ENCODE assay signal across 17 cellular contexts in genomic region chr6:106528521-106528920, GRCh38.
DNase-seq lines count a peak whose midpoint lies in the region; ATAC-seq and TF ChIP-seq lines count a peak whose summit lies in the region.
"Had no signal": no experiment of that assay in that cellular context is flagged by ENCODE, and none has a peak within 500 bp of the region (broad histone marks: within the 10 kb centered on the region; RNA-seq: fewer than 3 reads in every experiment).

No MANE protein-coding gene starts in this region.

- H3K4me3 ChIP-seq in esophagus (ENCODE audit: low read depth in 1 of 2, low read length in 2 of 2), result no peak overlapping the region
- H3K4me3 ChIP-seq in endodermal cell (ENCODE audit: low read length), result no peak overlapping the region
- H3K4me3 ChIP-seq in effector memory CD4-positive, alpha-beta T cell (ENCODE audit: insufficient read depth, low read depth, low read length, poor library complexity, severe bottlenecking), result no peak overlapping the region
- H3K4me3 ChIP-seq: body of pancreas, left ventricle myocardium inferior, stomach, vagina had no signal

- no peak overlapping the region for H3K9ac ChIP-seq in endodermal cell (ENCODE audit: extremely low read depth, low read length, poor library complexity, severe bottlenecking)

- H3K4me3 Mint-ChIP-seq in stimulated activated naive CD8-positive, alpha-beta T cell treated with anti-CD3 and anti-CD28 coated beads, Interleukin-15, Interleukin-2, amounts not matched to agents 100 ng/mL and 50 ng/mL, for 24 hours, result peak overlapping the region; percentile 38
- peak overlapping the region in 1 of 2 donors; percentile 2 for H3K4me3 Mint-ChIP-seq in stimulated activated naive CD8-positive, alpha-beta T cell treated with anti-CD3 and anti-CD28 coated beads, Interleukin-15, amount 100 ng/mL, for 72 hours
- H3K4me3 Mint-ChIP-seq in WTC11 (no peak overlapping the region), endodermal cell (no peak overlapping the region)
- H3K4me3 Mint-ChIP-seq: T-helper 1 cell treated with Interleukin-12 subunit alpha and Interleukin-12 subunit beta and Interleukin-4 antibody, amounts not matched to agents 30 μg/mL and 1 μg/mL, for 36 hours had no signal

- no peaks in the 10 kb centered on the region for H3K27me3 Mint-ChIP-seq in stimulated activated naive CD8-positive, alpha-beta T cell treated with anti-CD3 and anti-CD28 coated beads, Interleukin-15, Interleukin-2, amounts not matched to agents 100 ng/mL and 50 ng/mL, for 24 hours
- H3K27me3 Mint-ChIP-seq in stimulated activated naive CD8-positive, alpha-beta T cell treated with anti-CD3 and anti-CD28 coated beads, Interleukin-15, amount 100 ng/mL, for 72 hours, result no peaks in the 10 kb centered on the region
- H3K27me3 Mint-ChIP-seq in WTC11 (ENCODE audit: low read depth) (no peaks in the 10 kb centered on the region), endodermal cell (ENCODE audit: insufficient read depth) (no peaks in the 10 kb centered on the region)
- H3K27me3 Mint-ChIP-seq: IgD-negative memory B cell had no signal

- H3K9me3 Mint-ChIP-seq in stimulated activated naive CD8-positive, alpha-beta T cell treated with anti-CD3 and anti-CD28 coated beads, Interleukin-15, Interleukin-2, amounts not matched to agents 100 ng/mL and 50 ng/mL, for 24 hours, result no peaks in the 10 kb centered on the region
- H3K9me3 Mint-ChIP-seq in stimulated activated naive CD8-positive, alpha-beta T cell treated with anti-CD3 and anti-CD28 coated beads, Interleukin-15, amount 100 ng/mL, for 72 hours, result no peaks in the 10 kb centered on the region
- H3K9me3 Mint-ChIP-seq in WTC11, result no peaks in the 10 kb centered on the region
- H3K9me3 Mint-ChIP-seq in endodermal cell, result no peaks in the 10 kb centered on the region
- H3K9me3 Mint-ChIP-seq: IgD-negative memory B cell; T-helper 1 cell treated with Interleukin-12 subunit alpha and Interleukin-12 subunit beta and Interleukin-4 antibody, amounts not matched to agents 30 μg/mL and 1 μg/mL, for 36 hours had no signal

- H3K27ac Mint-ChIP-seq in stimulated activated naive CD8-positive, alpha-beta T cell treated with anti-CD3 and anti-CD28 coated beads, Interleukin-15, Interleukin-2, amounts not matched to agents 100 ng/mL and 50 ng/mL, for 24 hours, result peak overlapping the region; percentile 95
- no peak overlapping the region for H3K27ac Mint-ChIP-seq in stimulated activated naive CD8-positive, alpha-beta T cell treated with anti-CD3 and anti-CD28 coated beads, Interleukin-15, amount 100 ng/mL, for 72 hours
- H3K27ac Mint-ChIP-seq in WTC11, result peak overlapping the region; percentile 71; the same call in 1 of the 2 replicates
- no peak overlapping the region for H3K27ac Mint-ChIP-seq in endodermal cell
- H3K27ac Mint-ChIP-seq: T-helper 1 cell treated with Interleukin-12 subunit alpha and Interleukin-12 subunit beta and Interleukin-4 antibody, amounts not matched to agents 30 μg/mL and 1 μg/mL, for 36 hours had no signal

- H3K4me1 Mint-ChIP-seq in stimulated activated naive CD8-positive, alpha-beta T cell treated with anti-CD3 and anti-CD28 coated beads, Interleukin-15, Interleukin-2, amounts not matched to agents 100 ng/mL and 50 ng/mL, for 24 hours (ENCODE audit: low read depth), result peaks cover 87% of the 10 kb centered on the region
- peaks cover 73% of the 10 kb centered on the region for H3K4me1 Mint-ChIP-seq in stimulated activated naive CD8-positive, alpha-beta T cell treated with anti-CD3 and anti-CD28 coated beads, Interleukin-15, amount 100 ng/mL, for 72 hours
- peaks cover 13% of the 10 kb centered on the region for H3K4me1 Mint-ChIP-seq in WTC11
- H3K4me1 Mint-ChIP-seq in endodermal cell, result no peaks in the 10 kb centered on the region

- CTCF ChIA-PET in WTC11 (lab: Charles Lee), result no interaction called here

- no peak for ATAC-seq in stimulated activated naive CD8-positive, alpha-beta T cell treated with anti-CD3 and anti-CD28 coated beads, Interleukin-15, amount 100 ng/mL, for 72 hours
- no peak for ATAC-seq in WTC11
- ATAC-seq: body of pancreas had no signal

- DNase-seq in stimulated activated naive CD8-positive, alpha-beta T cell treated with anti-CD3 and anti-CD28 coated beads, Interleukin-15, amount 100 ng/mL, for 72 hours, result no peak
- no peak for DNase-seq in WTC11 (ENCODE audit: low spot score)
- no peak for DNase-seq in GM19238 (ENCODE audit: insufficient read length, low spot score)
- DNase-seq in endodermal cell, result no peak
- no peak for DNase-seq in stimulated activated CD4-positive, alpha-beta T cell treated with anti-CD3 and anti-CD28 coated beads, Interleukin-1b, Interleukin-23, amount 100 ng/mL, for 48 hours
- DNase-seq in effector memory CD4-positive, alpha-beta T cell, result no peak
- DNase-seq: activated CD4-positive, alpha-beta T cell treated with anti-CD3 and anti-CD28 coated beads for 1 hour; AML-193; body of pancreas; left ventricle myocardium inferior; NCI-H748 treated with DMSO at 0.1 percent for 48 hours; stomach had no signal

- H3K27me3 ChIP-seq in esophagus (ENCODE audit: control insufficient read depth in 1 of 2, insufficient read depth in 2 of 2, low read length in 2 of 2) (no peaks in the 10 kb centered on the region), endodermal cell (ENCODE audit: control insufficient read depth, insufficient read depth, low read length, poor library complexity, severe bottlenecking) (no peaks in the 10 kb centered on the region)
- H3K27me3 ChIP-seq in effector memory CD4-positive, alpha-beta T cell (replicated peaks; ENCODE audit: control insufficient read depth, insufficient read depth, low read length, poor library complexity, severe bottlenecking), result no peaks in the 10 kb centered on the region
- H3K27me3 ChIP-seq: body of pancreas, stomach, vagina had no signal

- H3K4me1 ChIP-seq in esophagus (ENCODE audit: control insufficient read depth in 2 of 2, insufficient read depth in 2 of 2, low read length in 1 of 2), result no peaks in the 10 kb centered on the region
- no peaks in the 10 kb centered on the region for H3K4me1 ChIP-seq in endodermal cell (ENCODE audit: control insufficient read depth, insufficient read depth, low read length)
- H3K4me1 ChIP-seq in effector memory CD4-positive, alpha-beta T cell (ENCODE audit: control insufficient read depth, insufficient read depth, low read length, poor library complexity, severe bottlenecking), result peaks cover 8% of the 10 kb centered on the region
- H3K4me1 ChIP-seq: left ventricle myocardium inferior had no signal

- H3K27ac ChIP-seq in esophagus (ENCODE audit: low read depth in 2 of 2, low read length in 1 of 2) (peak overlapping the region; percentile 39 to 49), endodermal cell (ENCODE audit: low read depth, low read length) (no peak overlapping the region)
- no peak overlapping the region for H3K27ac ChIP-seq in effector memory CD4-positive, alpha-beta T cell (ENCODE audit: insufficient read depth, low read length, poor library complexity, severe bottlenecking)
- H3K27ac ChIP-seq: body of pancreas, left ventricle myocardium inferior, stomach, vagina had no signal

- peaks cover 65% of the 10 kb centered on the region for H3K36me3 Mint-ChIP-seq in stimulated activated naive CD8-positive, alpha-beta T cell treated with anti-CD3 and anti-CD28 coated beads, Interleukin-15, Interleukin-2, amounts not matched to agents 100 ng/mL and 50 ng/mL, for 24 hours (ENCODE audit: low read depth)
- H3K36me3 Mint-ChIP-seq in WTC11 (no peaks in the 10 kb centered on the region), endodermal cell (ENCODE audit: low read depth) (no peaks in the 10 kb centered on the region)

- POLR2A ChIA-PET in WTC11 (lab: Charles Lee), result no interaction called here

- peaks cover 3 to 9% of the 10 kb centered on the region in 2 donors for H3K36me3 ChIP-seq in esophagus (ENCODE audit: control insufficient read depth in 2 of 2, insufficient read depth in 2 of 2, low read length in 1 of 2)
- no peaks in the 10 kb centered on the region for H3K36me3 ChIP-seq in endodermal cell (ENCODE audit: control insufficient read depth, insufficient read depth, low read length)
- H3K36me3 ChIP-seq in effector memory CD4-positive, alpha-beta T cell (ENCODE audit: control insufficient read depth, insufficient read depth, low read length), result peaks cover 43% of the 10 kb centered on the region
- H3K36me3 ChIP-seq: left ventricle myocardium inferior, vagina had no signal

- TF ChIP-seq CTCF in WTC11 (IDR thresholded peaks at IDR 0.05), result no peak
- TF ChIP-seq CTCF in endodermal cell (conservative IDR thresholded peaks at IDR 0.05), result no peak

- H3K9me3 ChIP-seq in esophagus (ENCODE audit: control insufficient read depth in 2 of 2, insufficient read depth in 1 of 2, low read depth in 1 of 2, low read length in 1 of 2), result no peaks in the 10 kb centered on the region
- no peaks in the 10 kb centered on the region for H3K9me3 ChIP-seq in endodermal cell (ENCODE audit: control insufficient read depth, low read length)
- no peaks in the 10 kb centered on the region for H3K9me3 ChIP-seq in effector memory CD4-positive, alpha-beta T cell (ENCODE audit: control insufficient read depth, low read length)
- H3K9me3 ChIP-seq: body of pancreas, left ventricle myocardium inferior, stomach, vagina had no signal

- 73 to 76% methylated on average over 2 of the region's 2 CpGs for WGBS in esophagus, 2 donors
- 64% methylated on average over 1 of the region's 2 CpGs; no CpG with 5 or more reads in 1 of the 2 experiments for WGBS in endodermal cell (ENCODE audit: insufficient coverage in 1 of 2, insufficient read length in 1 of 2), 2 experiments

TF ChIP-seq in WTC11, 78 proteins besides CTCF, POLR2A, EP300 and RAD21:
- TF ChIP-seq NR3C1 (CRISPR knock-in tag; conservative IDR thresholded peaks at IDR 0.05; ENCODE audit: low read depth) (no peak), NFATC4 (CRISPR knock-in tag; IDR thresholded peaks at IDR 0.05) (no peak), IRF1 (CRISPR knock-in tag; IDR thresholded peaks at IDR 0.05) (no peak), CREB1 (CRISPR knock-in tag; IDR thresholded peaks at IDR 0.05) (no peak), CDX4 (CRISPR knock-in tag; IDR thresholded peaks at IDR 0.05; ENCODE audit: borderline replicate concordance) (no peak)

Comparison
In these comparisons a context has a peak if more than half of its experiments do, and no peak if none do; other contexts are left out.
1. H3K27ac Mint-ChIP-seq: peak in stimulated activated naive CD8-positive, alpha-beta T cell treated with anti-CD3 and anti-CD28 coated beads, Interleukin-15, Interleukin-2, amounts not matched to agents 100 ng/mL and 50 ng/mL, for 24 hours (single experiment) and WTC11 (single experiment); none in stimulated activated naive CD8-positive, alpha-beta T cell treated with anti-CD3 and anti-CD28 coated beads, Interleukin-15, amount 100 ng/mL, for 72 hours (0 of 2) and endodermal cell (single experiment).
2. H3K27ac ChIP-seq: peak in esophagus (2 of 2); none in endodermal cell (single experiment) and effector memory CD4-positive, alpha-beta T cell (single experiment).